ENCODE assay signal across 1 cellular context in the genomic region with DNA sequence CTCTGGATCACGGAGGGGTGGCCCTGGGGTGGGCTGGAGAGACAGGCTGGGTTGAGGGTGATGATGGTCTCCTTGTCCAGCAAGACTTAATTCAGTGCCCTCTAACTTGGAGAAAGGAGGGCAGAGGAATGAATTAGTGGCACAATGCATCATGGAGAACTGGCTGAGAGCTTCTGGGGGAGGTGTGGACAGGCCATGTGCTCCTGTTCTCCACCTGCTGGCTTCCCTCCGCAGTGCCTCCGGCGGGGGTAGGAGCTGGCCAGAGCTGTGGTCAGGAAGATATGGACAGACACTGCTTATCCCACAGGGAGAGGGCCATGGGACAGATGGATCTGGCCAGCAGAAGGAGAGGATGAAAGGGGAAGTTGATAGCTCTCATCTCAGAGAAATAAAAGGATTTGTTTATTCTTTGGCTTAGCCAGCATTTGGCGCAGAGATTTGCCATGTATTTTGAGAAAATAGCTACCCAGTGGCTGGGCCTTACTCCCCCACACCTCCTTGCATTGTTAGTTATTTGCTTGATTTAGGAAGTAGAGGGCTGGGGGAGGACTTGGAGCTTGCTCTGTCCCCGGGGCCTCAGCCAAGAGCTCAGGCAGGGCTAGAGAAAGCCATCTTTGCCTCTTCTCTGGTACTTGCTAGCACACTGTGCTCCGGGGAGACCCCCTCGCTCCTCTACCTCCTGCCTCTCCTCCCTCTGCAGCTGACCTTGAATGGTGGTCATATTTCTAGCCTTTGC.
TF ChIP-seq lines count a peak whose summit lies in the region.

No MANE protein-coding gene starts in this region.

TF ChIP-seq in H1, 55 proteins besides CTCF, POLR2A, EP300 and RAD21 (continued from another document):
- TF ChIP-seq NRF1 (IDR thresholded peaks at IDR 0.05; ENCODE audit: low read depth, low read length) (no peak), GABPA (IDR thresholded peaks at IDR 0.05; ENCODE audit: borderline replicate concordance, insufficient read depth, low read length) (no peak)
